Comparison of ENCODE assay signal across 1 cellular context in the genomic region with DNA sequence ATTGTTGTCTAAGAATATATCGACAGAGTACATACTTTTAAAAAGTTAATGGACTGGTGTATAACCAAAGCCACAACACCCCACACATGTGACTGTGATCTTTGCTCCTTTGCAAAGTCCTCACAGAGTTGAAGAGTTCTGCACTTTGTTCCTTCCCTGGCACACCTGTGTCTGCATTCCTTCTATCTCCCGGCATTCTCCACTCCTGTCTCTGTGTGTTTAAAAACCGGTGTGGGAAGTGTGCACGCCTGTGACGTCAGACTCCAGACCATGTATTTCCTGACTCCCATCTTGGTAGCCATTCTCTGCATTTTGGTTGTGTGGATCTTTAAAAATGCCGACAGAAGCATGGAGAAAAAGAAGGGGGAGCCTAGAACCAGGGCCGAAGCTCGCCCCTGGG.
TF ChIP-seq lines count a peak whose summit lies in the region.

A gene with protein sequence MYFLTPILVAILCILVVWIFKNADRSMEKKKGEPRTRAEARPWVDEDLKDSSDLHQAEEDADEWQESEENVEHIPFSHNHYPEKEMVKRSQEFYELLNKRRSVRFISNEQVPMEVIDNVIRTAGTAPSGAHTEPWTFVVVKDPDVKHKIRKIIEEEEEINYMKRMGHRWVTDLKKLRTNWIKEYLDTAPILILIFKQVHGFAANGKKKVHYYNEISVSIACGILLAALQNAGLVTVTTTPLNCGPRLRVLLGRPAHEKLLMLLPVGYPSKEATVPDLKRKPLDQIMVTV (plus strand): TSS at position 251 of the 400 bp plus-strand sequence. CDS start 20 bp downstream, at position 271.

TF ChIP-seq in HepG2, 621 proteins besides CTCF, POLR2A, EP300 and RAD21 (continued from another document):
- TF ChIP-seq SP140L (CRISPR knock-in tag; IDR thresholded peaks at IDR 0.05; ENCODE audit: borderline replicate concordance) (no peak), NFIB (CRISPR knock-in tag; IDR thresholded peaks at IDR 0.05; ENCODE audit: borderline replicate concordance) (no peak), ZNF598 (CRISPR knock-in tag; IDR thresholded peaks at IDR 0.05; ENCODE audit: borderline replicate concordance) (no peak), MXD4 (CRISPR knock-in tag; IDR thresholded peaks at IDR 0.05) (0 out of 2 replicates have a peak, but pooled peaks have one; percentile 22), ZNF547 (CRISPR knock-in tag; IDR thresholded peaks at IDR 0.05) (no peak), AGO2 (optimal IDR thresholded peaks at IDR 0.05; ENCODE audit: low read depth, low read length) (no peak), ZNF878 (CRISPR knock-in tag; IDR thresholded peaks at IDR 0.05) (0 out of 2 replicates have a peak, but pooled peaks have one; percentile 26), HOXA3 (CRISPR knock-in tag; IDR thresholded peaks at IDR 0.05) (peak; percentile 27; the same call in 1 of the 2 replicates)
- TF ChIP-seq, protein P1, sequence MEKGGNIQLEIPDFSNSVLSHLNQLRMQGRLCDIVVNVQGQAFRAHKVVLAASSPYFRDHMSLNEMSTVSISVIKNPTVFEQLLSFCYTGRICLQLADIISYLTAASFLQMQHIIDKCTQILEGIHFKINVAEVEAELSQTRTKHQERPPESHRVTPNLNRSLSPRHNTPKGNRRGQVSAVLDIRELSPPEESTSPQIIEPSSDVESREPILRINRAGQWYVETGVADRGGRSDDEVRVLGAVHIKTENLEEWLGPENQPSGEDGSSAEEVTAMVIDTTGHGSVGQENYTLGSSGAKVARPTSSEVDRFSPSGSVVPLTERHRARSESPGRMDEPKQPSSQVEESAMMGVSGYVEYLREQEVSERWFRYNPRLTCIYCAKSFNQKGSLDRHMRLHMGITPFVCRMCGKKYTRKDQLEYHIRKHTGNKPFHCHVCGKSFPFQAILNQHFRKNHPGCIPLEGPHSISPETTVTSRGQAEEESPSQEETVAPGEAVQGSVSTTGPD (CRISPR knock-in tag; IDR thresholded peaks at IDR 0.05): no peak
- TF ChIP-seq, protein P2, sequence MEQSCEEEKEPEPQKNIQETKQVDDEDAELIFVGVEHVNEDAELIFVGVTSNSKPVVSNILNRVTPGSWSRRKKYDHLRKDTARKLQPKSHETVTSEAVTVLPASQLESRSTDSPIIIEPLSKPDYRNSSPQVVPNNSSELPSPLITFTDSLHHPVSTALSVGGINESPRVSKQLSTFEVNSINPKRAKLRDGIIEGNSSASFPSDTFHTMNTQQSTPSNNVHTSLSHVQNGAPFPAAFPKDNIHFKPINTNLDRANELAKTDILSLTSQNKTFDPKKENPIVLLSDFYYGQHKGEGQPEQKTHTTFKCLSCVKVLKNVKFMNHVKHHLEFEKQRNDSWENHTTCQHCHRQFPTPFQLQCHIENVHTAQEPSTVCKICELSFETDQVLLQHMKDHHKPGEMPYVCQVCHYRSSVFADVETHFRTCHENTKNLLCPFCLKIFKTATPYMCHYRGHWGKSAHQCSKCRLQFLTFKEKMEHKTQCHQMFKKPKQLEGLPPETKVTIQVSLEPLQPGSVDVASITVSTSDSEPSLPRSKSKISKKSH (CRISPR knock-in tag; IDR thresholded peaks at IDR 0.05; ENCODE audit: borderline replicate concordance): no peak
- TF ChIP-seq, protein P3, sequence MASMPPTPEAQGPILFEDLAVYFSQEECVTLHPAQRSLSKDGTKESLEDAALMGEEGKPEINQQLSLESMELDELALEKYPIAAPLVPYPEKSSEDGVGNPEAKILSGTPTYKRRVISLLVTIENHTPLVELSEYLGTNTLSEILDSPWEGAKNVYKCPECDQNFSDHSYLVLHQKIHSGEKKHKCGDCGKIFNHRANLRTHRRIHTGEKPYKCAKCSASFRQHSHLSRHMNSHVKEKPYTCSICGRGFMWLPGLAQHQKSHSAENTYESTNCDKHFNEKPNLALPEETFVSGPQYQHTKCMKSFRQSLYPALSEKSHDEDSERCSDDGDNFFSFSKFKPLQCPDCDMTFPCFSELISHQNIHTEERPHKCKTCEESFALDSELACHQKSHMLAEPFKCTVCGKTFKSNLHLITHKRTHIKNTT (CRISPR knock-in tag; IDR thresholded peaks at IDR 0.05): no peak
- TF ChIP-seq, protein P4, sequence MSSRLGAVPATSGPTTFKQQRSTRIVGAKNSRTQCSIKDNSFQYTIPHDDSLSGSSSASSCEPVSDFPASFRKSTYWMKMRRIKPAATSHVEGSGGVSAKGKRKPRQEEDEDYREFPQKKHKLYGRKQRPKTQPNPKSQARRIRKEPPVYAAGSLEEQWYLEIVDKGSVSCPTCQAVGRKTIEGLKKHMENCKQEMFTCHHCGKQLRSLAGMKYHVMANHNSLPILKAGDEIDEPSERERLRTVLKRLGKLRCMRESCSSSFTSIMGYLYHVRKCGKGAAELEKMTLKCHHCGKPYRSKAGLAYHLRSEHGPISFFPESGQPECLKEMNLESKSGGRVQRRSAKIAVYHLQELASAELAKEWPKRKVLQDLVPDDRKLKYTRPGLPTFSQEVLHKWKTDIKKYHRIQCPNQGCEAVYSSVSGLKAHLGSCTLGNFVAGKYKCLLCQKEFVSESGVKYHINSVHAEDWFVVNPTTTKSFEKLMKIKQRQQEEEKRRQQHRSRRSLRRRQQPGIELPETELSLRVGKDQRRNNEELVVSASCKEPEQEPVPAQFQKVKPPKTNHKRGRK (CRISPR knock-in tag; IDR thresholded peaks at IDR 0.05): no peak
